In the genomic region with DNA sequence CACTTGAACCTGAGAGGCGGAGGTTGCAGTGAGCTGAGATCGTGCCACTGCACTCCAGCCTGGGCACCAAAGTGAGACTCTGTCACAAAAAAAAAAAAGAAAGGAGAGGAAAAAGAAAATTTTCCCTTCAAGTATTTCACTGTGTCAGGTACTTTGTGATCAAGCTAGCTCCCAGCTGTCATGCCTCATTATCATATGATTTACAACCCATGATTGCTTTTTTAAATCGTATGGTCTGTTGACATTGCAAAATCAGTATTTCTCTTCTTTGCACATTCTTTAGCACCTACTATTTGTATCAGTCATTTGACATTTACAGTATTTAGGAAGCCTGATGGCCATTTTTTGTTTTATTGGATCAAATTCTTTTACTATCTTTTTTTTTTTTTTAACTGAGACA, we compare ENCODE assay signal across 1 cellular context.
TF ChIP-seq lines count a peak whose summit lies in the region.

No MANE protein-coding gene starts in this region.

TF ChIP-seq in endothelial cell of umbilical vein, 7 proteins besides CTCF, POLR2A, EP300 and RAD21 (continued from another document):
- no peak for TF ChIP-seq MYC (IDR thresholded peaks at IDR 0.05; ENCODE audit: low read depth, low read length)
- TF ChIP-seq GATA2 (IDR thresholded peaks at IDR 0.05; ENCODE audit: insufficient read depth, insufficient read length, low read depth, low read length) = no peak
TF ChIP-seq in endothelial cell of umbilical vein: peak in this region for 0.
